ENCODE assay signal across 19 cellular contexts in genomic region chr18:28713026-28713425, GRCh38.
DNase-seq lines count a peak whose midpoint lies in the region; ATAC-seq and TF ChIP-seq lines count a peak whose summit lies in the region.
"Had no signal": no experiment of that assay in that cellular context is flagged by ENCODE, and none has a peak within 500 bp of the region (broad histone marks: within the 10 kb centered on the region; RNA-seq: fewer than 3 reads in every experiment).

No MANE protein-coding gene starts in this region.

- TF ChIP-seq POLR2A in spleen (IDR thresholded peaks at IDR 0.05): no peak

- no peaks in the 10 kb centered on the region for H3K27me3 ChIP-seq in DND-41 (ENCODE audit: insufficient read depth, low read length, poor library complexity)
- H3K27me3 ChIP-seq in spleen (replicated peaks in 1 of 7): no peaks in the 10 kb centered on the region
- no peaks in the 10 kb centered on the region for H3K27me3 ChIP-seq in A673 (replicated peaks; ENCODE audit: insufficient read depth, low read depth, low read length, poor library complexity)
- H3K27me3 ChIP-seq: BLaER1 treated with 17β-estradiol and CSF1 and Interleukin-3, amounts not matched to agents 10 nM and 100 nM had no signal

- no peak overlapping the region for H3K9ac ChIP-seq in DND-41 (ENCODE audit: low read depth, low read length)
- H3K9ac ChIP-seq: BLaER1 treated with 17β-estradiol and CSF1 and Interleukin-3, amounts not matched to agents 10 nM and 100 nM had no signal

- H3K4me1 ChIP-seq in DND-41 (ENCODE audit: insufficient read depth, low read length) (peaks cover 23% of the 10 kb centered on the region), spleen (no peaks in the 10 kb centered on the region), A673 (ENCODE audit: insufficient read depth, low read length, poor library complexity, severe bottlenecking) (no peaks in the 10 kb centered on the region)
- H3K4me1 ChIP-seq: BLaER1 treated with 17β-estradiol and CSF1 and Interleukin-3, amounts not matched to agents 10 nM and 100 nM; Caco-2 had no signal

- H3K79me2 ChIP-seq in DND-41 (ENCODE audit: insufficient read depth, low read length): no peaks in the 10 kb centered on the region

- no TSS peak for BruUV-seq in A673 (replicated peaks; lab: Mats Ljungman, UMichigan)

- H3K9me3 ChIP-seq in DND-41 (ENCODE audit: insufficient read depth, low read length, severe bottlenecking): no peaks in the 10 kb centered on the region
- peaks cover 0 to 9% (median 0%) of the 10 kb centered on the region in 8 donors for H3K9me3 ChIP-seq in spleen
- no peaks in the 10 kb centered on the region for H3K9me3 ChIP-seq in A673 (ENCODE audit: low read depth, low read length, poor library complexity, severe bottlenecking)
- H3K9me3 ChIP-seq: Caco-2 had no signal

- DNase-seq in DND-41 (peak; percentile 63), mesothelial cell of epicardium (ENCODE audit: low spot score in 2 of 2, unreplicated experiment in 2 of 2) (no peak), spleen (no peak), A673 (ENCODE audit: low spot score) (no peak)
- DNase-seq: 8988T; AML-193; Caco-2; Calu3; CD4-positive, alpha-beta T cell; CD8-positive, alpha-beta T cell; DMS 273 treated with DMSO at 0.1 percent for 48 hours; DMS153; DMS53; DMS79; GF-D8 had no signal

- TF ChIP-seq CTCF in DND-41 (IDR thresholded peaks at IDR 0.05; ENCODE audit: borderline replicate concordance, extremely low read depth, low read length, poor library complexity, severe bottlenecking) (no peak), mesothelial cell of epicardium (IDR thresholded peaks at IDR 0.05; ENCODE audit: unreplicated experiment) (no peak), spleen (IDR thresholded peaks at IDR 0.05 in 8 of 11, conservative IDR thresholded peaks at IDR 0.05 in 3 of 11) (no peak), A673 (conservative IDR thresholded peaks at IDR 0.05; ENCODE audit: low read depth, low read length) (no peak)

- intact Hi-C loops in spleen (cut with DNase I; ENCODE audit: low total_unique reads): no loop called here
- intact Hi-C loops in A673 (cut with micrococcal nuclease; ENCODE audit: unreplicated experiment): no loop called here

- H3K27ac ChIP-seq in DND-41 (ENCODE audit: low read length) (peak overlapping the region; percentile 58), spleen (no peak overlapping the region), A673 (ENCODE audit: low read depth, low read length, poor library complexity, severe bottlenecking) (no peak overlapping the region)
- H3K27ac ChIP-seq: BLaER1 treated with 17β-estradiol and CSF1 and Interleukin-3, amounts not matched to agents 10 nM and 100 nM; C4-2B had no signal

- no peaks in the 10 kb centered on the region for H3K36me3 Mint-ChIP-seq in mesothelial cell of epicardium
- H3K36me3 Mint-ChIP-seq: CD8-positive, alpha-beta T cell had no signal

- peaks cover 17% of the 10 kb centered on the region for H3K4me1 Mint-ChIP-seq in mesothelial cell of epicardium
- H3K4me1 Mint-ChIP-seq: B cell had no signal

- 83 to 94% (median 85%) methylated on average over 3 of the region's 3 CpGs for WGBS in spleen, 5 donors

- POLR2A ChIA-PET in A673 (lab: Charles Lee; ENCODE audit: low non-redundant PET): no interaction called here

- H3K4me3 ChIP-seq in DND-41 (ENCODE audit: low read depth in 1 of 2, low read length in 2 of 2) (no peak overlapping the region), spleen (no peak overlapping the region), A673 (ENCODE audit: low read depth, low read length, poor library complexity, severe bottlenecking) (no peak overlapping the region)
- H3K4me3 ChIP-seq: BLaER1 treated with 17β-estradiol and CSF1 and Interleukin-3, amounts not matched to agents 10 nM and 100 nM had no signal

- H3K27ac Mint-ChIP-seq in mesothelial cell of epicardium: peak overlapping the region; percentile 11
- H3K27ac Mint-ChIP-seq: B cell; CD4-positive, alpha-beta T cell; CD8-positive, alpha-beta T cell had no signal

- H3K36me3 ChIP-seq in DND-41 (ENCODE audit: insufficient read depth, low read length): no peaks in the 10 kb centered on the region
- H3K36me3 ChIP-seq in spleen: no peaks in the 10 kb centered on the region
- H3K36me3 ChIP-seq in A673 (ENCODE audit: insufficient read depth, low read length, poor library complexity, severe bottlenecking): no peaks in the 10 kb centered on the region
- H3K36me3 ChIP-seq: BLaER1 treated with 17β-estradiol and CSF1 and Interleukin-3, amounts not matched to agents 10 nM and 100 nM had no signal

- ATAC-seq in DND-41 (ENCODE audit: insufficient read depth, low read depth): peak; percentile 91
- ATAC-seq in HG03196 (IDR thresholded peaks at IDR 0.05; ENCODE audit: unreplicated experiment): no peak
- ATAC-seq: CD8-positive, alpha-beta T cell had no signal

- H3K4me2 ChIP-seq in DND-41 (ENCODE audit: insufficient read depth, low read length): no peak overlapping the region
- H3K4me2 ChIP-seq: BLaER1 treated with 17β-estradiol and CSF1 and Interleukin-3, amounts not matched to agents 10 nM and 100 nM had no signal

- H3K27me3 Mint-ChIP-seq in mesothelial cell of epicardium (ENCODE audit: low read depth): no peaks in the 10 kb centered on the region
- H3K27me3 Mint-ChIP-seq: B cell; CD4-positive, alpha-beta T cell had no signal

- H2AFZ ChIP-seq in DND-41 (ENCODE audit: low read depth, low read length): peak overlapping the region; percentile 36; the same call in 1 of the 2 replicates

- CTCF ChIA-PET in A673 (lab: Charles Lee): no interaction called here

- no peaks in the 10 kb centered on the region for H4K20me1 ChIP-seq in DND-41 (ENCODE audit: insufficient read depth, low read length)
- H4K20me1 ChIP-seq: BLaER1 treated with 17β-estradiol and CSF1 and Interleukin-3, amounts not matched to agents 10 nM and 100 nM had no signal

- H3K9me3 Mint-ChIP-seq in mesothelial cell of epicardium: peaks cover 9% of the 10 kb centered on the region
- H3K9me3 Mint-ChIP-seq: CD8-positive, alpha-beta T cell had no signal

- no peak overlapping the region for H3K4me3 Mint-ChIP-seq in mesothelial cell of epicardium
- H3K4me3 Mint-ChIP-seq: B cell; CD4-positive, alpha-beta T cell; CD8-positive, alpha-beta T cell had no signal
